Comparison of ENCODE assay signal across 31 cellular contexts in the genomic region with DNA sequence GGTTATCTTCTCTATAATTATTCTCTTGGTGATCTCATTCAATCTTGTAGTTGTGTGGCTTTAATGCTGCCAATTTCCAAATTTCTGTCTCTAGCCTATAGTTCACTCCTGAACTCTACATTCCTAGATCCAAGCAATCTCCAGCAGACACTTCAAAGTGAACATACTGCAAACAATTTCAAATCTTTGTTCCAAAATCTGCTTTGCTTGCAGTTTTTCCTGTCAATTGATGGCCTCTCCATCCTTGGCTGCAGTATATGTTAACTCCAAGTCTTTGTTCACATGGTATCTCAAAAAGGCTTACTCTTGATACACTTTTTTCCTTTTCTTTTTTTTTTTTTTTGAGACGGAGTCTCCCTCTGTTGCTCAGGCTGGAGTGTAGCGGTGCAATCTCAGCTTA.
"Had no signal": no experiment of that assay in that cellular context is flagged by ENCODE, and none has a peak within 500 bp of the region (broad histone marks: within the 10 kb centered on the region; RNA-seq: fewer than 3 reads in every experiment).

No MANE protein-coding gene starts in this region.

- H3K4me3 ChIP-seq: body of pancreas, colonic mucosa, esophagus squamous epithelium, gastroesophageal sphincter, heart right ventricle, hepatocyte had no signal

- H3K27ac ChIP-seq: body of pancreas, colonic mucosa, epithelial cell of prostate, esophagus squamous epithelium, gastroesophageal sphincter, heart right ventricle, hepatocyte, WERI-Rb-1 had no signal

- FAIRE-seq: endothelial cell of umbilical vein had no signal

- H3K27me3 Mint-ChIP-seq: activated B cell treated with CpG ODN at 0.5 μM for 24 hours; activated CD8-positive, alpha-beta T cell treated with anti-CD3 and anti-CD28 coated beads for 36 hours; activated naive CD8-positive, alpha-beta T cell; activated T-helper 17 cell treated with anti-CD3 and anti-CD28 coated beads, Interleukin-2, amount 50 U/mL, for 72 hours had no signal

- DNase-seq: activated B cell treated with CpG ODN at 0.5 μM for 24 hours; activated CD4-positive, alpha-beta T cell treated with anti-CD3 and anti-CD28 coated beads for 48 hours; activated CD4-positive, alpha-beta T cell treated with anti-CD3 and anti-CD28 coated beads, Interleukin-2, amount 50 U/mL, for 1 hour; activated CD4-positive, alpha-beta T cell treated with anti-CD3 and anti-CD28 coated beads, Interleukin-2, amount 50 U/mL, for 48 hours; activated CD8-positive, alpha-beta memory T cell treated with anti-CD3 and anti-CD28 coated beads for 24 hours; activated CD8-positive, alpha-beta T cell treated with anti-CD3 and anti-CD28 coated beads for 36 hours; activated effector memory CD4-positive, alpha-beta T cell treated with Interleukin-2 at 50 U/mL for 16 hours; activated gamma-delta T cell treated with Interleukin-2 at 50 U/mL for 16 hours; activated naive CD4-positive, alpha-beta T cell treated with anti-CD3 and anti-CD28 coated beads, Interleukin-2, amount 50 U/mL, for 16 hours; activated naive CD4-positive, alpha-beta T cell treated with Interleukin-2 at 50 U/mL for 16 hours; activated T-cell treated with anti-CD3 and anti-CD28 coated beads, Interleukin-2, amount 50 U/mL, for 4 hours; amniotic stem cell; anterior cingulate cortex; body of pancreas; caudate nucleus; cerebellar nuclear complex; colonic mucosa; effector CD8-positive, alpha-beta T cell; esophagus squamous epithelium; foreskin melanocyte; heart right ventricle; T1000; WERI-Rb-1 had no signal

- H3K27me3 ChIP-seq: body of pancreas, colonic mucosa, esophagus squamous epithelium, gastroesophageal sphincter, heart right ventricle, hepatocyte had no signal

- H2AFZ ChIP-seq: hepatocyte had no signal

- H3K4me2 ChIP-seq: hepatocyte had no signal

- H3K4me1 ChIP-seq: body of pancreas, colonic mucosa had no signal

- H3K27ac Mint-ChIP-seq: activated B cell treated with CpG ODN at 0.5 μM for 24 hours; activated CD8-positive, alpha-beta T cell treated with anti-CD3 and anti-CD28 coated beads for 36 hours; activated naive CD8-positive, alpha-beta T cell; activated T-helper 17 cell treated with anti-CD3 and anti-CD28 coated beads, Interleukin-2, amount 50 U/mL, for 72 hours; T-helper 2 cell treated with Interferon-gamma antibody and Interleukin-4, amounts not matched to agents 5 μg/mL and 100 μg/mL, for 36 hours had no signal

- H3K36me3 ChIP-seq: colonic mucosa, gastroesophageal sphincter had no signal

- H3K9me3 ChIP-seq: body of pancreas, colonic mucosa, esophagus squamous epithelium, gastroesophageal sphincter, heart right ventricle had no signal

- ATAC-seq: activated CD4-positive, CD25-positive, alpha-beta regulatory T cell treated with anti-CD3 and anti-CD28 coated beads, Interleukin-2, amount 50 U/mL, for 24 hours; activated CD8-positive, alpha-beta T cell treated with anti-CD3 and anti-CD28 coated beads for 36 hours; activated T-cell treated with anti-CD3 and anti-CD28 coated beads, Interleukin-2, amount 50 U/mL, for 4 hours; activated T-helper 17 cell treated with anti-CD3 and anti-CD28 coated beads, Interleukin-2, amount 50 U/mL, for 72 hours; body of pancreas; gastroesophageal sphincter; heart right ventricle had no signal

- H3K4me3 Mint-ChIP-seq: activated B cell treated with CpG ODN at 0.5 μM for 24 hours; activated CD8-positive, alpha-beta T cell treated with anti-CD3 and anti-CD28 coated beads for 36 hours; activated naive CD8-positive, alpha-beta T cell; activated T-cell treated with anti-CD3 and anti-CD28 coated beads, Interleukin-2, amount 50 U/mL, for 4 hours; activated T-helper 17 cell treated with anti-CD3 and anti-CD28 coated beads, Interleukin-2, amount 50 U/mL, for 72 hours; T-helper 2 cell treated with Interferon-gamma antibody and Interleukin-4, amounts not matched to agents 5 μg/mL and 100 μg/mL, for 36 hours had no signal

- H3K9me3 Mint-ChIP-seq: activated B cell treated with CpG ODN at 0.5 μM for 24 hours; activated CD8-positive, alpha-beta T cell treated with anti-CD3 and anti-CD28 coated beads for 36 hours; activated T-cell treated with anti-CD3 and anti-CD28 coated beads, Interleukin-2, amount 50 U/mL, for 4 hours; activated T-helper 17 cell treated with anti-CD3 and anti-CD28 coated beads, Interleukin-2, amount 50 U/mL, for 72 hours; T-helper 2 cell treated with Interferon-gamma antibody and Interleukin-4, amounts not matched to agents 5 μg/mL and 100 μg/mL, for 36 hours had no signal
